ENCODE assay signal across 16 cellular contexts in the genomic region with DNA sequence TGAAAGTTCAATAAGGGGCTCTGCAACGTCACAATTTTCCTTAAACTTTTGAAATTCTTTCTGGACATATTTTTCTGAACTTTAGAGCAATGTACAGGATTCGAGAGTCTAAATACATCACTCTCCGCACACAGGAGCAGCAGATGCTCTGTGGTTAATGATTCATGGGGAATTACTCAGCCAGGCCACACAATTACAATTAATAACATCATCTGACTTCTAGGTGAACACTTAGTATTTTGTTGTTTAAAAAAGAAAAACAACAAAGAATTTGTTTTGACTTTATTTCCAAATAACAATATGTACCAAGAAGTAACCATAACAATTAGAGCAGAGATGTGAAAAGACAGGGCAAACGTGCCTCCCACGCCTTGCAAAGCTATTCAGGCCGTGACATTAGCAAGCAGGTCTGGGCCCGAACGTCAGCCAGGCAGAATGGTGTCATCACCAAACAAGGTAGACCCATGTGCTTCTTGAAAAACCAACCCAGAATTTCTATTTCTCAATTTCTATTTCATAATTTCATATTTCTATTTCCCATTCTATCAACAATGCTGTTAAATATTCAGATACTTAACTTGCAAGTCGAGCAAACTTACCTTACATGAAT.
DNase-seq lines count a peak whose midpoint lies in the region; ATAC-seq, FAIRE-seq and TF ChIP-seq lines count a peak whose summit lies in the region.
"Had no signal": no experiment of that assay in that cellular context is flagged by ENCODE, and none has a peak within 500 bp of the region (broad histone marks: within the 10 kb centered on the region; RNA-seq: fewer than 3 reads in every experiment).

No MANE protein-coding gene starts in this region.

- dilution Hi-C loops in IMR-90 (cut with HindIII; ENCODE audit: low sequenced_read_pairs, unreplicated experiment): no loop called here
- dilution Hi-C loops in keratinocyte (cut with MboI; ENCODE audit: extremely low pct_ligation_motif_present, low sequenced_read_pairs): no loop called here

- H3K4me3 ChIP-seq in IMR-90 (ENCODE audit: insufficient read depth, low read depth, low read length): no peak overlapping the region
- no peak overlapping the region for H3K4me3 ChIP-seq in brain microvascular endothelial cell (ENCODE audit: low read depth, low read length)
- no peak overlapping the region for H3K4me3 ChIP-seq in keratinocyte (ENCODE audit: control insufficient read depth in 2 of 3, extremely low read depth in 1 of 3, insufficient read depth in 2 of 3, low read depth in 1 of 3, low read length in 3 of 3)
- H3K4me3 ChIP-seq: cardiac muscle cell, stomach had no signal

- TF ChIP-seq POLR2A in IMR-90 (IDR thresholded peaks at IDR 0.05; ENCODE audit: low read depth, low read length): no peak

- no peak overlapping the region for H4K8ac ChIP-seq in IMR-90 (ENCODE audit: low read depth in 2 of 2, low read length in 2 of 2)

- H3K36me3 ChIP-seq in IMR-90 (ENCODE audit: control insufficient read depth, insufficient read depth, low read length): no peaks in the 10 kb centered on the region
- no peaks in the 10 kb centered on the region for H3K36me3 ChIP-seq in brain microvascular endothelial cell (replicated peaks)
- H3K36me3 ChIP-seq in keratinocyte (ENCODE audit: control insufficient read depth in 2 of 2, extremely low read depth in 1 of 2, insufficient read depth in 2 of 2, low read length in 2 of 2): no peaks in the 10 kb centered on the region
- H3K36me3 ChIP-seq: cardiac muscle cell, stomach had no signal

- ATAC-seq in IMR-90 (ENCODE audit: low read depth): peak; percentile 65
- ATAC-seq in activated CD8-positive, alpha-beta memory T cell treated with anti-CD3 and anti-CD28 coated beads, Interleukin-2, amount 10 ng/mL, durations not matched to agents 7 days and 5 days: no peak
- ATAC-seq in Right ventricle myocardium inferior: no peak
- ATAC-seq: activated T-cell treated with anti-CD3 and anti-CD28 coated beads, Interleukin-2, amount 50 U/mL, for 72 hours; right cardiac atrium; T-cell had no signal

- H3K4me1 ChIP-seq in IMR-90 (ENCODE audit: control insufficient read depth, insufficient read depth, low read length) (no peaks in the 10 kb centered on the region), keratinocyte (ENCODE audit: control insufficient read depth, extremely low read depth, insufficient read depth, low read length) (peaks cover 18% of the 10 kb centered on the region)
- H3K4me1 ChIP-seq: stomach had no signal

- in situ Hi-C loops in IMR-90 (cut with MboI; ENCODE audit: low sequenced_read_pairs): no loop called here
- in situ Hi-C loops in brain microvascular endothelial cell (cut with HindIII; ENCODE audit: low pct_ligation_motif_present, low sequenced_read_pairs): no loop called here

- H3K4me2 ChIP-seq in IMR-90 (ENCODE audit: low read depth, low read length) (no peak overlapping the region), keratinocyte (ENCODE audit: control insufficient read depth, extremely low read depth, insufficient read depth, low read depth, low read length) (peak overlapping the region; percentile 78)

- peak; percentile 11 for DNase-seq in AG09319 (ENCODE audit: extremely low read depth, low read depth)
- DNase-seq in IMR-90: peak; percentile 77
- peak; percentile 55 for DNase-seq in brain microvascular endothelial cell
- DNase-seq in keratinocyte (ENCODE audit: low read depth, low spot score): no peak
- no peak for DNase-seq in activated CD8-positive, alpha-beta memory T cell treated with anti-CD3 and anti-CD28 coated beads, Interleukin-2, amount 10 ng/mL, durations not matched to agents 7 days and 5 days
- no peak for DNase-seq in Right ventricle myocardium inferior (ENCODE audit: missing footprints)
- no peak for DNase-seq in NCI-H2196 (lab: John Stamatoyannopoulos, UW; ENCODE audit: unreplicated experiment)
- DNase-seq in NCI-H1092 treated with DMSO at 0.1 percent for 48 hours (lab: John Stamatoyannopoulos, UW): no peak
- DNase-seq: activated T-cell treated with anti-CD3 and anti-CD28 coated beads, Interleukin-2, amount 50 U/mL, for 72 hours; C1 segment of cervical spinal cord; erythroblast; KG1; right cardiac atrium; stomach; T-cell had no signal

- H3K9me1 ChIP-seq in IMR-90 (ENCODE audit: insufficient read depth, low read length) (peaks cover 3% of the 10 kb centered on the region; the same call in 1 of the 2 replicates), keratinocyte (ENCODE audit: control insufficient read depth, extremely low read depth, insufficient read depth, low read length) (no peaks in the 10 kb centered on the region)

- H3K18ac ChIP-seq in IMR-90 (ENCODE audit: low read depth, low read length): no peak overlapping the region

- no peak overlapping the region for H2BK20ac ChIP-seq in IMR-90 (ENCODE audit: low read depth, low read length)

- CTCF ChIA-PET in IMR-90 (lab: Yijun Ruan, JAX): no interaction called here
- CTCF ChIA-PET in activated CD8-positive, alpha-beta memory T cell treated with anti-CD3 and anti-CD28 coated beads, Interleukin-2, amount 10 ng/mL, durations not matched to agents 7 days and 5 days (lab: Charles Lee): no interaction called here

- H3K27me3 Mint-ChIP-seq in activated CD8-positive, alpha-beta memory T cell treated with anti-CD3 and anti-CD28 coated beads, Interleukin-2, amount 10 ng/mL, durations not matched to agents 7 days and 5 days: no peaks in the 10 kb centered on the region

- POLR2A ChIA-PET in IMR-90 (lab: Charles Lee; ENCODE audit: unreplicated experiment): no interaction called here

- no TSS peak for BruUV-seq in IMR-90 (replicated peaks; lab: Mats Ljungman, UMichigan)

- H3K23ac ChIP-seq in IMR-90 (ENCODE audit: low read depth, low read length): no peak overlapping the region

- H3K9ac ChIP-seq in IMR-90 (ENCODE audit: low read depth, low read length) (no peak overlapping the region), keratinocyte (ENCODE audit: control insufficient read depth, extremely low read depth, insufficient read depth, low read length) (peak overlapping the region; percentile 72)

- WGBS in IMR-90 (ENCODE audit: extremely low coverage in 2 of 2, insufficient read length in 1 of 2), 2 experiments: 84% methylated on average over 6 of the region's 9 CpGs; no CpG with 5 or more reads in 1 of the 2 experiments

- peak; percentile 63 for FAIRE-seq in keratinocyte (lab: Jason Lieb, UNC)

- no peak overlapping the region for H4K91ac ChIP-seq in IMR-90 (ENCODE audit: insufficient read depth, low read depth, low read length)

- no peaks in the 10 kb centered on the region for H3K9me3 ChIP-seq in IMR-90 (ENCODE audit: control insufficient read depth, insufficient read depth, low read length)
- no peaks in the 10 kb centered on the region for H3K9me3 ChIP-seq in keratinocyte (ENCODE audit: control insufficient read depth, low read depth, low read length)
- H3K9me3 ChIP-seq: stomach had no signal

- no peak overlapping the region for H2BK15ac ChIP-seq in IMR-90 (ENCODE audit: low read depth, low read length)

- H2AFZ ChIP-seq in IMR-90 (replicated peaks; ENCODE audit: low read length, poor library complexity): no peak overlapping the region
- H2AFZ ChIP-seq in keratinocyte (ENCODE audit: control insufficient read depth, low read length): peak overlapping the region; percentile 84

- 0 out of 2 replicates have a peak overlapping the region, but pooled peaks have one; percentile 23 for H2AK5ac ChIP-seq in IMR-90 (ENCODE audit: low read depth, low read length)

- no peaks in the 10 kb centered on the region for H3K4me1 Mint-ChIP-seq in activated CD8-positive, alpha-beta memory T cell treated with anti-CD3 and anti-CD28 coated beads, Interleukin-2, amount 10 ng/mL, durations not matched to agents 7 days and 5 days
- H3K4me1 Mint-ChIP-seq: T-cell had no signal

- H3K4me3 Mint-ChIP-seq in activated CD8-positive, alpha-beta memory T cell treated with anti-CD3 and anti-CD28 coated beads, Interleukin-2, amount 10 ng/mL, durations not matched to agents 7 days and 5 days: no peak overlapping the region
- H3K4me3 Mint-ChIP-seq: activated T-cell treated with anti-CD3 and anti-CD28 coated beads, Interleukin-2, amount 50 U/mL, for 72 hours; T-cell had no signal

- no peak for TF ChIP-seq RAD21 in IMR-90 (IDR thresholded peaks at IDR 0.05; ENCODE audit: low read length)

- no peak overlapping the region for H3K27ac ChIP-seq in IMR-90 (ENCODE audit: insufficient read depth, low read length)
- no peak overlapping the region for H3K27ac ChIP-seq in brain microvascular endothelial cell
- peak overlapping the region; percentile 91 for H3K27ac ChIP-seq in keratinocyte (ENCODE audit: control insufficient read depth, insufficient read depth, low read length)
- H3K27ac ChIP-seq: cardiac muscle cell, stomach had no signal

- H2BK5ac ChIP-seq in IMR-90 (ENCODE audit: low read depth, low read length, poor library complexity, severe bottlenecking): no peak overlapping the region

- no peak overlapping the region for H3K56ac ChIP-seq in IMR-90 (ENCODE audit: extremely low read depth, insufficient read depth, low read length)

- H2AK9ac ChIP-seq in IMR-90 (replicated peaks; ENCODE audit: low read depth, low read length, poor library complexity): no peak overlapping the region

- no peaks in the 10 kb centered on the region for H3K79me1 ChIP-seq in IMR-90 (ENCODE audit: low read depth in 1 of 2, low read length in 2 of 2)

- no peaks in the 10 kb centered on the region for H3K79me2 ChIP-seq in keratinocyte (ENCODE audit: control insufficient read depth, insufficient read depth, low read length)

- H4K5ac ChIP-seq in IMR-90 (ENCODE audit: low read depth, low read length): no peak overlapping the region

- no peak overlapping the region for H3K27ac Mint-ChIP-seq in activated CD8-positive, alpha-beta memory T cell treated with anti-CD3 and anti-CD28 coated beads, Interleukin-2, amount 10 ng/mL, durations not matched to agents 7 days and 5 days
- H3K27ac Mint-ChIP-seq: activated T-cell treated with anti-CD3 and anti-CD28 coated beads, Interleukin-2, amount 50 U/mL, for 72 hours; T-cell had no signal

- H3K27me3 ChIP-seq in IMR-90 (ENCODE audit: control insufficient read depth, insufficient read depth, low read length) (0 out of 2 replicates have a peak, but pooled peaks cover 2% of the 10 kb centered on the region), brain microvascular endothelial cell (replicated peaks) (no peaks in the 10 kb centered on the region), keratinocyte (ENCODE audit: control insufficient read depth, extremely low read depth, insufficient read depth, low read length) (no peaks in the 10 kb centered on the region)
- H3K27me3 ChIP-seq: cardiac muscle cell, stomach had no signal

- no peak overlapping the region for H2BK120ac ChIP-seq in IMR-90 (ENCODE audit: low read depth, low read length)

- no peak overlapping the region for H3K4ac ChIP-seq in IMR-90 (ENCODE audit: low read depth, low read length)

- no peak overlapping the region for H3K14ac ChIP-seq in IMR-90 (replicated peaks; ENCODE audit: low read depth, low read length)

- no peaks in the 10 kb centered on the region for H3K9me3 Mint-ChIP-seq in activated CD8-positive, alpha-beta memory T cell treated with anti-CD3 and anti-CD28 coated beads, Interleukin-2, amount 10 ng/mL, durations not matched to agents 7 days and 5 days (ENCODE audit: low read depth)

- H3K36me3 Mint-ChIP-seq in activated CD8-positive, alpha-beta memory T cell treated with anti-CD3 and anti-CD28 coated beads, Interleukin-2, amount 10 ng/mL, durations not matched to agents 7 days and 5 days: no peaks in the 10 kb centered on the region
- H3K36me3 Mint-ChIP-seq: T-cell had no signal

- intact Hi-C loops in IMR-90 (cut with micrococcal nuclease): no loop called here
- intact Hi-C loops in Right ventricle myocardium inferior (cut with DNase I): no loop called here

- H4K20me1 ChIP-seq in IMR-90 (ENCODE audit: insufficient read depth, low read length): no peaks in the 10 kb centered on the region
- no peaks in the 10 kb centered on the region for H4K20me1 ChIP-seq in keratinocyte (ENCODE audit: control insufficient read depth, extremely low read depth, insufficient read depth, low read length)

- TF ChIP-seq CTCF in AG09319 (IDR thresholded peaks at IDR 0.05; ENCODE audit: low read depth, low read length) (no peak), IMR-90 (conservative IDR thresholded peaks at IDR 0.05; ENCODE audit: low read depth, low read length) (no peak), brain microvascular endothelial cell (IDR thresholded peaks at IDR 0.05; ENCODE audit: low read depth, low read length, missing control alignments) (no peak), keratinocyte (optimal IDR thresholded peaks at IDR 0.05 in 1 of 3, IDR thresholded peaks at IDR 0.05 in 1 of 3, conservative IDR thresholded peaks at IDR 0.05 in 1 of 3; ENCODE audit: extremely low read depth in 1 of 3, insufficient read depth in 2 of 3, low read length in 3 of 3) (no peak)

Comparison
In these comparisons a context has a peak if more than half of its experiments do, and no peak if none do; other contexts are left out.
1. DNase-seq: peak in AG09319 (single experiment), IMR-90 (single experiment) and brain microvascular endothelial cell (single experiment); none in keratinocyte (single experiment), activated CD8-positive, alpha-beta memory T cell treated with anti-CD3 and anti-CD28 coated beads, Interleukin-2, amount 10 ng/mL, durations not matched to agents 7 days and 5 days (single experiment), Right ventricle myocardium inferior (single experiment), NCI-H2196 (single experiment) and NCI-H1092 treated with DMSO at 0.1 percent for 48 hours (single experiment).